7 cellular contexts compared by ENCODE assay signal in genomic region chr10:125343118-125343752, GRCh38.
DNase-seq lines count a peak whose midpoint lies in the region; ATAC-seq and TF ChIP-seq lines count a peak whose summit lies in the region.

No MANE protein-coding gene starts in this region.

- no peaks in the 10 kb centered on the region for H3K4me1 ChIP-seq in NT2/D1 (ENCODE audit: insufficient read depth, insufficient read length)
- no peaks in the 10 kb centered on the region for H3K4me1 ChIP-seq in sigmoid colon

- no peak overlapping the region for H3K9ac ChIP-seq in NT2/D1 (ENCODE audit: insufficient read length, low read depth)

- WGBS in sigmoid colon, 2 donors, result 67 to 68% methylated on average over 9 of the region's 9 CpGs

- H3K27me3 ChIP-seq in NT2/D1 (ENCODE audit: insufficient read depth, insufficient read length) (no peaks in the 10 kb centered on the region), sigmoid colon (no peaks in the 10 kb centered on the region)

- DNase-seq in NT2/D1 (ENCODE audit: low read depth, low spot score) (peak; percentile 15), fibroblast of peridontal ligament (ENCODE audit: extremely low read depth) (peak; percentile 38), sigmoid colon (no peak), anterior cingulate cortex (lab: John Stamatoyannopoulos, UW) (no peak), posterior vena cava (ENCODE audit: low spot score) (no peak)

- H3K27ac ChIP-seq in sigmoid colon, result no peak overlapping the region

- intact Hi-C loops in sigmoid colon (cut with DNase I) (loop anchor here (10.0 kb wide), 1 partner anchor 178 kb away; the partner anchor contains the start of gene CTBP2), posterior vena cava (cut with DNase I) (loop anchor here in 1 of 2 donors (10.0 kb wide), 1 partner anchor 298 kb away; no protein-coding TSS in a partner anchor)

- H3K9me3 ChIP-seq in NT2/D1 (ENCODE audit: insufficient read depth, low read length), result no peaks in the 10 kb centered on the region
- H3K9me3 ChIP-seq in sigmoid colon, result no peaks in the 10 kb centered on the region

- H3K4me3 ChIP-seq in NT2/D1 (ENCODE audit: insufficient read length, low read depth), result no peak overlapping the region
- H3K4me3 ChIP-seq in sigmoid colon, result no peak overlapping the region

- peak; percentile 63 for TF ChIP-seq CTCF in GM12872 (IDR thresholded peaks at IDR 0.05; ENCODE audit: insufficient read depth, low read depth, low read length)
- TF ChIP-seq CTCF in sigmoid colon (IDR thresholded peaks at IDR 0.05), result peak in 3 of 4 experiments; percentile 30 to 54 (median 33)

- TF ChIP-seq POLR2A in sigmoid colon (IDR thresholded peaks at IDR 0.05), result no peak

- no peak for ATAC-seq in GM21423 (IDR thresholded peaks at IDR 0.05; ENCODE audit: unreplicated experiment)

- H3K36me3 ChIP-seq in NT2/D1 (ENCODE audit: insufficient read depth, insufficient read length, low read length) (no peaks in the 10 kb centered on the region), sigmoid colon (no peaks in the 10 kb centered on the region)

- no peak for TF ChIP-seq EP300 in sigmoid colon (IDR thresholded peaks at IDR 0.05)

Comparison
In these comparisons a context has a peak if more than half of its experiments do, and no peak if none do; other contexts are left out.
1. DNase-seq: peak in NT2/D1 (single experiment) and fibroblast of peridontal ligament (single experiment); none in sigmoid colon (single experiment), anterior cingulate cortex (0 of 58) and posterior vena cava (single experiment).